1 cellular context compared by ENCODE assay signal in the genomic region with DNA sequence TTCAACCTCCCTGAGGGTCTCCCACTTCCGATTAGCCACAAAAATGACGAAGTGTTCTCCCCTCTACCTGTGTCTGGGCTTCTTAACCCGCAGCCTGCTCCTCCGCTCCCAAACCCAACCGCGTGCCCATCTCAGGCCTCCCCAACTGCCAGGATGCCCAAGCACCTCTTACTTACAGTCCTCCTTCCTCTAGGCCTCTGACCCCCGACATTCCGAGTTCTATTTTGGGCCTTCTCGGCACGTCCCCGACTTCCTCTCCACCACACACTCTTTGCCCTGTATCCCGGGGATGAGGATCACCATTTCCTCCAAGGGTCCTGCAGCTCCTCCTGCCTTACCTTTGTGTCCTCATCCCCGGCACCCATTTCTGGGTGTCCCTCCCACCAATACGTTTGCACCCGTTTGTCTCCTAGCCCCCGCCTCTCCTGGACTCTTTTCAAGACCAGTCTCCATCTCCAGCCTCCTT.
TF ChIP-seq lines count a peak whose summit lies in the region.

No MANE protein-coding gene starts in this region.

TF ChIP-seq in endothelial cell of umbilical vein, 7 proteins besides CTCF, POLR2A, EP300 and RAD21:
- TF ChIP-seq GATA2 (IDR thresholded peaks at IDR 0.05; ENCODE audit: insufficient read depth, insufficient read length, low read depth, low read length): no peak
- TF ChIP-seq, protein P1, sequence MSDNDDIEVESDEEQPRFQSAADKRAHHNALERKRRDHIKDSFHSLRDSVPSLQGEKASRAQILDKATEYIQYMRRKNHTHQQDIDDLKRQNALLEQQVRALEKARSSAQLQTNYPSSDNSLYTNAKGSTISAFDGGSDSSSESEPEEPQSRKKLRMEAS (IDR thresholded peaks at IDR 0.05; ENCODE audit: insufficient read depth, insufficient read length): no peak
- TF ChIP-seq POLR2AphosphoS5 (IDR thresholded peaks at IDR 0.05; ENCODE audit: insufficient read depth, low read depth, low read length): no peak
- no peak for TF ChIP-seq FOS (IDR thresholded peaks at IDR 0.05; ENCODE audit: borderline replicate concordance, insufficient read depth, low read length)
- TF ChIP-seq MYC (IDR thresholded peaks at IDR 0.05; ENCODE audit: low read depth, low read length): no peak
- no peak for TF ChIP-seq JUN (IDR thresholded peaks at IDR 0.05; ENCODE audit: borderline replicate concordance, insufficient read depth, insufficient read length, low read depth)
- TF ChIP-seq EZH2 (IDR thresholded peaks at IDR 0.05; ENCODE audit: borderline replicate concordance, low read depth, low read length, severe bottlenecking): no peak
TF ChIP-seq in endothelial cell of umbilical vein: peak in this region for 0.
